ENCODE assay signal across 35 cellular contexts in genomic region chr21:45100866-45101265, GRCh38.
"Had no signal": no experiment of that assay in that cellular context is flagged by ENCODE, and none has a peak within 500 bp of the region (broad histone marks: within the 10 kb centered on the region; RNA-seq: fewer than 3 reads in every experiment).

No MANE protein-coding gene starts in this region.

- H3K36me3 ChIP-seq: brain microvascular endothelial cell, MG63, SJCRH30 had no signal

- FAIRE-seq: RCC 7860, TTC549 had no signal

- H3K27ac ChIP-seq: brain microvascular endothelial cell, PC-9, SJCRH30 had no signal

- H3K27me3 Mint-ChIP-seq: activated B cell treated with CpG ODN at 0.5 μM for 24 hours; activated CD8-positive, alpha-beta T cell treated with anti-CD3 and anti-CD28 coated beads for 36 hours; activated naive CD8-positive, alpha-beta T cell; activated naive CD8-positive, alpha-beta T cell treated with anti-CD3 and anti-CD28 coated beads, Interleukin-2, amount 50 U/mL, for 24 hours had no signal

- H3K9me3 ChIP-seq: MG63, SJCRH30, SK-N-SH had no signal

- H3K36me3 Mint-ChIP-seq: activated naive CD8-positive, alpha-beta T cell; IgD-negative memory B cell had no signal

- H3K4me3 ChIP-seq: MG63, PC-9, SJCRH30 had no signal

- H3K4me3 Mint-ChIP-seq: activated B cell treated with CpG ODN at 0.5 μM for 24 hours; activated CD8-positive, alpha-beta T cell treated with anti-CD3 and anti-CD28 coated beads for 36 hours; activated naive CD4-positive, alpha-beta T cell treated with anti-CD3 and anti-CD28 coated beads for 36 hours; activated naive CD8-positive, alpha-beta T cell; activated naive CD8-positive, alpha-beta T cell treated with anti-CD3 and anti-CD28 coated beads, Interleukin-2, amount 50 U/mL, for 24 hours; activated T-cell treated with anti-CD3 and anti-CD28 coated beads, Interleukin-2, amount 50 U/mL, for 4 hours; activated T-helper 1 cell treated with anti-CD3 and anti-CD28 coated beads, Interleukin-12 subunit alpha, Interleukin-12 subunit beta, Interleukin-2, Interleukin-4 antibody, amounts not matched to agents 30 ng/mL and 10 ng/mL and 1 ng/mL, durations not matched to agents 14 hours and 24 hours and 36 hours; T-helper 1 cell treated with Interleukin-12 subunit alpha and Interleukin-12 subunit beta and Interleukin-4 antibody, amounts not matched to agents 30 μg/mL and 1 μg/mL, for 36 hours; T-helper 2 cell treated with Interferon-gamma antibody and Interleukin-4, amounts not matched to agents 5 μg/mL and 100 μg/mL, for 36 hours had no signal

- H3K9ac ChIP-seq: SK-N-SH had no signal

- DNase-seq: activated B cell treated with CpG ODN at 0.5 μM for 24 hours; activated CD4-positive, alpha-beta T cell treated with anti-CD3 and anti-CD28 coated beads for 48 hours; activated CD4-positive, CD25-positive, alpha-beta regulatory T cell treated with anti-CD3 and anti-CD28 coated beads, Interleukin-2, amount 50 U/mL, for 72 hours; activated CD8-positive, alpha-beta T cell treated with anti-CD3 and anti-CD28 coated beads for 36 hours; activated gamma-delta T cell treated with Interleukin-2 at 50 U/mL for 16 hours; activated naive CD4-positive, alpha-beta T cell treated with anti-CD3 and anti-CD28 coated beads for 36 hours; activated naive CD8-positive, alpha-beta T cell treated with anti-CD3 and anti-CD28 coated beads, Interleukin-2, amount 50 U/mL, for 24 hours; activated T-cell treated with anti-CD3 and anti-CD28 coated beads for 4 hours; activated T-cell treated with anti-CD3 and anti-CD28 coated beads, Interleukin-2, amount 50 U/mL, for 4 hours; anterior cingulate cortex; brain microvascular endothelial cell; central memory CD4-positive, alpha-beta T cell; Kasumi-1; KG1; MG63; NCI-H1048; NCI-H1105 treated with DMSO at 0.1 percent for 48 hours; NCI-H1436; NCI-H1694; NCI-H1930; NCI-H2081 treated with DMSO at 0.1 percent for 48 hours; NCI-H226; NCI-H524 treated with DMSO at 0.1 percent for 48 hours; NK-92 treated with Interleukin-12 subunit alpha and Interleukin-12 subunit beta, amount 100 ng/mL, for 24 hours; PC-9; SHP77; SJCRH30; SK-N-SH had no signal

- H3K9me3 Mint-ChIP-seq: activated B cell treated with CpG ODN at 0.5 μM for 24 hours; activated CD8-positive, alpha-beta T cell treated with anti-CD3 and anti-CD28 coated beads for 36 hours; activated naive CD4-positive, alpha-beta T cell treated with anti-CD3 and anti-CD28 coated beads for 36 hours; activated naive CD8-positive, alpha-beta T cell treated with anti-CD3 and anti-CD28 coated beads, Interleukin-2, amount 50 U/mL, for 24 hours; activated T-cell treated with anti-CD3 and anti-CD28 coated beads, Interleukin-2, amount 50 U/mL, for 4 hours; activated T-helper 1 cell treated with anti-CD3 and anti-CD28 coated beads, Interleukin-12 subunit alpha, Interleukin-12 subunit beta, Interleukin-2, Interleukin-4 antibody, amounts not matched to agents 30 ng/mL and 10 ng/mL and 1 ng/mL, durations not matched to agents 14 hours and 24 hours and 36 hours; IgD-negative memory B cell; T-helper 1 cell treated with Interleukin-12 subunit alpha and Interleukin-12 subunit beta and Interleukin-4 antibody, amounts not matched to agents 30 μg/mL and 1 μg/mL, for 36 hours; T-helper 2 cell treated with Interferon-gamma antibody and Interleukin-4, amounts not matched to agents 5 μg/mL and 100 μg/mL, for 36 hours had no signal

- H3K27ac Mint-ChIP-seq: activated B cell treated with CpG ODN at 0.5 μM for 24 hours; activated CD8-positive, alpha-beta T cell treated with anti-CD3 and anti-CD28 coated beads for 36 hours; activated naive CD4-positive, alpha-beta T cell treated with anti-CD3 and anti-CD28 coated beads for 36 hours; activated naive CD8-positive, alpha-beta T cell; activated naive CD8-positive, alpha-beta T cell treated with anti-CD3 and anti-CD28 coated beads, Interleukin-2, amount 50 U/mL, for 24 hours; activated T-helper 1 cell treated with anti-CD3 and anti-CD28 coated beads, Interleukin-12 subunit alpha, Interleukin-12 subunit beta, Interleukin-2, Interleukin-4 antibody, amounts not matched to agents 30 ng/mL and 10 ng/mL and 1 ng/mL, durations not matched to agents 14 hours and 24 hours and 36 hours; T-helper 1 cell treated with Interleukin-12 subunit alpha and Interleukin-12 subunit beta and Interleukin-4 antibody, amounts not matched to agents 30 μg/mL and 1 μg/mL, for 36 hours; T-helper 2 cell treated with Interferon-gamma antibody and Interleukin-4, amounts not matched to agents 5 μg/mL and 100 μg/mL, for 36 hours had no signal

- H3K27me3 ChIP-seq: brain microvascular endothelial cell, MG63, SJCRH30 had no signal
